Comparison of ENCODE assay signal across 8 cellular contexts in genomic region chr6:37303891-37304503, GRCh38. TPM values are rescaled to one million over a fixed set of nuclear protein-coding genes. Genes with fewer than 3 reads are reported as not detected.
A peak's percentile ranks its signal among the peaks of the same experiment; 100 is the strongest.
DNase-seq lines count a peak whose midpoint lies in the region; ATAC-seq and TF ChIP-seq lines count a peak whose summit lies in the region.

No MANE protein-coding gene starts in this region.

- H3K4me3 ChIP-seq in HL-60 (replicated peaks; ENCODE audit: insufficient read depth, low read length) (no peak overlapping the region), heart left ventricle (no peak overlapping the region)

- H3K9me3 Mint-ChIP-seq in stimulated activated naive B cell treated with anti-CD40 and anti-IgM and Interleukin-4, amounts not matched to agents 10 μg/mL and 1 μg/mL and 100 μg/mL, for 72 hours = no peaks in the 10 kb centered on the region
- no peaks in the 10 kb centered on the region for H3K9me3 Mint-ChIP-seq in T-helper 2 cell treated with Interferon-gamma antibody and Interleukin-4, amounts not matched to agents 5 μg/mL and 100 μg/mL, for 36 hours

- TF ChIP-seq CTCF in HL-60 (IDR thresholded peaks at IDR 0.05; ENCODE audit: insufficient read depth, low read length) = peak; percentile 42
- TF ChIP-seq CTCF in VCaP (conservative IDR thresholded peaks at IDR 0.05) = peak; percentile 82
- peak; percentile 18 to 57 (median 35) for TF ChIP-seq CTCF in heart left ventricle (IDR thresholded peaks at IDR 0.05)

- H3K27ac ChIP-seq in HL-60 (replicated peaks) (no peak overlapping the region), VCaP (no peak overlapping the region), heart left ventricle (no peak overlapping the region)

- H3K4me1 ChIP-seq in heart left ventricle = peaks cover 0 to 19% (median 8%) of the 10 kb centered on the region in 12 donors

- intact Hi-C loops in heart left ventricle (cut with DNase I) = no loop called here

- peaks cover 40 to 59% of the 10 kb centered on the region in 2 donors for H3K36me3 Mint-ChIP-seq in stimulated activated naive B cell treated with anti-CD40 and anti-IgM and Interleukin-4, amounts not matched to agents 10 μg/mL and 1 μg/mL and 100 μg/mL, for 72 hours
- peaks cover 35% of the 10 kb centered on the region for H3K36me3 Mint-ChIP-seq in T-helper 2 cell treated with Interferon-gamma antibody and Interleukin-4, amounts not matched to agents 5 μg/mL and 100 μg/mL, for 36 hours (ENCODE audit: low read depth)

- H3K4me1 Mint-ChIP-seq in stimulated activated naive B cell treated with anti-CD40 and anti-IgM and Interleukin-4, amounts not matched to agents 10 μg/mL and 1 μg/mL and 100 μg/mL, for 72 hours = peaks cover 10 to 14% of the 10 kb centered on the region in 2 donors
- peaks cover 14% of the 10 kb centered on the region for H3K4me1 Mint-ChIP-seq in T-helper 2 cell treated with Interferon-gamma antibody and Interleukin-4, amounts not matched to agents 5 μg/mL and 100 μg/mL, for 36 hours (ENCODE audit: low read depth)

- H3K4me3 Mint-ChIP-seq in stimulated activated naive B cell treated with anti-CD40 and anti-IgM and Interleukin-4, amounts not matched to agents 10 μg/mL and 1 μg/mL and 100 μg/mL, for 72 hours = no peak overlapping the region
- H3K4me3 Mint-ChIP-seq in T-helper 2 cell treated with Interferon-gamma antibody and Interleukin-4, amounts not matched to agents 5 μg/mL and 100 μg/mL, for 36 hours = no peak overlapping the region

- peak in 2 of 4 donors; percentile 24 to 63 for ATAC-seq in heart left ventricle
- peak; percentile 70 to 80 for ATAC-seq in stimulated activated naive B cell treated with anti-CD40 and anti-IgM and Interleukin-4, amounts not matched to agents 10 μg/mL and 1 μg/mL and 100 μg/mL, for 72 hours (replicated peaks)
- no peak for ATAC-seq in GM18517 (IDR thresholded peaks at IDR 0.05; ENCODE audit: unreplicated experiment)

- 52 to 64% (median 61%) methylated on average over 3 of the region's 3 CpGs for WGBS in heart left ventricle, 4 donors

- no peaks in the 10 kb centered on the region for H3K27me3 Mint-ChIP-seq in stimulated activated naive B cell treated with anti-CD40 and anti-IgM and Interleukin-4, amounts not matched to agents 10 μg/mL and 1 μg/mL and 100 μg/mL, for 72 hours
- no peaks in the 10 kb centered on the region for H3K27me3 Mint-ChIP-seq in T-helper 2 cell treated with Interferon-gamma antibody and Interleukin-4, amounts not matched to agents 5 μg/mL and 100 μg/mL, for 36 hours (ENCODE audit: low read depth)

- no peak for TF ChIP-seq POLR2A in heart left ventricle (IDR thresholded peaks at IDR 0.05)

- H3K9me3 ChIP-seq in heart left ventricle = no peaks in the 10 kb centered on the region

- DNase-seq in DMS53 (lab: John Stamatoyannopoulos, UW) (peak; percentile 30), DMS53 treated with DMSO at 0.1 percent for 48 hours (lab: John Stamatoyannopoulos, UW; ENCODE audit: unreplicated experiment) (no peak), HL-60 (ENCODE audit: low read depth in 1 of 2, low spot score in 1 of 2) (peak in 1 of 2 experiments; percentile 20), heart left ventricle (no peak)
- DNase-seq in stimulated activated naive B cell treated with anti-CD40 and anti-IgM and Interleukin-4, amounts not matched to agents 10 μg/mL and 1 μg/mL and 100 μg/mL, for 72 hours = no peak
- no peak for DNase-seq in T-helper 2 cell treated with Interferon-gamma antibody and Interleukin-4, amounts not matched to agents 5 μg/mL and 100 μg/mL, for 36 hours (ENCODE audit: low spot score)

- peaks cover 0 to 74% (median 30%) of the 10 kb centered on the region in 9 donors for H3K36me3 ChIP-seq in heart left ventricle

- H3K27ac Mint-ChIP-seq in stimulated activated naive B cell treated with anti-CD40 and anti-IgM and Interleukin-4, amounts not matched to agents 10 μg/mL and 1 μg/mL and 100 μg/mL, for 72 hours = no peak overlapping the region
- H3K27ac Mint-ChIP-seq in T-helper 2 cell treated with Interferon-gamma antibody and Interleukin-4, amounts not matched to agents 5 μg/mL and 100 μg/mL, for 36 hours = no peak overlapping the region

- H3K27me3 ChIP-seq in HL-60 (ENCODE audit: insufficient read depth, poor library complexity, severe bottlenecking) (no peaks in the 10 kb centered on the region), heart left ventricle (no peaks in the 10 kb centered on the region)

RNA-seq across cellular contexts. Expression of gene TMEM217, which starts 46.1 kb away (rescaled TPM):
- total RNA-seq in heart left ventricle = 1 to 10 TPM in 2 of 9 donors, under 1 TPM in 4, not detected in 3; 0.23 to 2.1 (median 0.75) TPM
- under 1 TPM; 0.15 to 0.73 TPM for polyA plus RNA-seq in heart left ventricle

RNA-seq across cellular contexts. Expression of gene TBC1D22B, which starts 46.4 kb away (rescaled TPM):
- 10 to 100 TPM in 1 of 9 donors, 1 to 10 TPM in 8; 5.5 to 10.0 (median 7.3) TPM for total RNA-seq in heart left ventricle
- 10 to 100 TPM in 1 of 2 donors, 1 to 10 TPM in 1; 3.1 to 10.7 TPM for polyA plus RNA-seq in heart left ventricle

RNA-seq across cellular contexts. Expression of gene RNF8, which starts 49.8 kb away (rescaled TPM):
- total RNA-seq in heart left ventricle = 10 to 100 TPM; 10.3 to 20.6 (median 15.9) TPM
- polyA plus RNA-seq in heart left ventricle = 10 to 100 TPM; 10.5 to 18.8 TPM
